ENCODE assay signal across 16 cellular contexts in genomic region chr5:598564-598890, GRCh38.
"Had no signal": no experiment of that assay in that cellular context is flagged by ENCODE, and none has a peak within 500 bp of the region (broad histone marks: within the 10 kb centered on the region; RNA-seq: fewer than 3 reads in every experiment).

No MANE protein-coding gene starts in this region.

- H3K4me3 ChIP-seq: gastrocnemius medialis, hepatocyte, smooth muscle cell, suprapubic skin, upper lobe of left lung had no signal

- H3K9me3 Mint-ChIP-seq: activated T-helper 1 cell treated with anti-CD3 and anti-CD28 coated beads, Interleukin-12 subunit alpha, Interleukin-12 subunit beta, Interleukin-2, Interleukin-4 antibody, amounts not matched to agents 30 ng/mL and 10 ng/mL and 1 ng/mL, durations not matched to agents 14 hours and 24 hours and 36 hours; stimulated activated naive B cell treated with anti-CD40 and anti-IgM and Interleukin-4, amounts not matched to agents 10 μg/mL and 1 μg/mL and 100 μg/mL, for 72 hours had no signal

- H3K36me3 ChIP-seq: gastrocnemius medialis, neutrophil, suprapubic skin, upper lobe of left lung had no signal

- H3K4me3 Mint-ChIP-seq: activated T-helper 1 cell treated with anti-CD3 and anti-CD28 coated beads, Interleukin-12 subunit alpha, Interleukin-12 subunit beta, Interleukin-2, Interleukin-4 antibody, amounts not matched to agents 30 ng/mL and 10 ng/mL and 1 ng/mL, durations not matched to agents 14 hours and 24 hours and 36 hours; naive B cell; stimulated activated naive B cell treated with anti-CD40 and anti-IgM and Interleukin-4, amounts not matched to agents 10 μg/mL and 1 μg/mL and 100 μg/mL, for 72 hours had no signal

- H3K27ac Mint-ChIP-seq: activated T-helper 1 cell treated with anti-CD3 and anti-CD28 coated beads, Interleukin-12 subunit alpha, Interleukin-12 subunit beta, Interleukin-2, Interleukin-4 antibody, amounts not matched to agents 30 ng/mL and 10 ng/mL and 1 ng/mL, durations not matched to agents 14 hours and 24 hours and 36 hours; naive B cell; stimulated activated naive B cell treated with anti-CD40 and anti-IgM and Interleukin-4, amounts not matched to agents 10 μg/mL and 1 μg/mL and 100 μg/mL, for 72 hours had no signal

- H3K27ac ChIP-seq: epithelial cell of prostate, gastrocnemius medialis, hepatocyte, neutrophil, suprapubic skin, upper lobe of left lung had no signal

- H3K36me3 Mint-ChIP-seq: naive B cell; stimulated activated naive B cell treated with anti-CD40 and anti-IgM and Interleukin-4, amounts not matched to agents 10 μg/mL and 1 μg/mL and 100 μg/mL, for 72 hours had no signal

- DNase-seq: activated CD4-positive, alpha-beta T cell treated with anti-CD3 and anti-CD28 coated beads for 1 hour; activated CD4-positive, alpha-beta T cell treated with anti-CD3 and anti-CD28 coated beads, Interleukin-2, amount 50 U/mL, for 48 hours; activated naive CD4-positive, alpha-beta T cell; effector CD4-positive, alpha-beta T cell; gastrocnemius medialis; midbrain; naive B cell; right cardiac atrium; stimulated activated naive B cell treated with anti-CD40 and anti-IgM and Interleukin-4, amounts not matched to agents 10 μg/mL and 1 μg/mL and 100 μg/mL, for 72 hours had no signal

- H3K27me3 ChIP-seq: upper lobe of left lung had no signal

- H3K9me3 ChIP-seq: gastrocnemius medialis, neutrophil, suprapubic skin, upper lobe of left lung had no signal

- H3K4me1 ChIP-seq: gastrocnemius medialis, suprapubic skin, upper lobe of left lung had no signal

- ATAC-seq: gastrocnemius medialis; right cardiac atrium; stimulated activated naive B cell treated with anti-CD40 and anti-IgM and Interleukin-4, amounts not matched to agents 10 μg/mL and 1 μg/mL and 100 μg/mL, for 72 hours had no signal
